Comparison of ENCODE assay signal across 1 cellular context in the genomic region with DNA sequence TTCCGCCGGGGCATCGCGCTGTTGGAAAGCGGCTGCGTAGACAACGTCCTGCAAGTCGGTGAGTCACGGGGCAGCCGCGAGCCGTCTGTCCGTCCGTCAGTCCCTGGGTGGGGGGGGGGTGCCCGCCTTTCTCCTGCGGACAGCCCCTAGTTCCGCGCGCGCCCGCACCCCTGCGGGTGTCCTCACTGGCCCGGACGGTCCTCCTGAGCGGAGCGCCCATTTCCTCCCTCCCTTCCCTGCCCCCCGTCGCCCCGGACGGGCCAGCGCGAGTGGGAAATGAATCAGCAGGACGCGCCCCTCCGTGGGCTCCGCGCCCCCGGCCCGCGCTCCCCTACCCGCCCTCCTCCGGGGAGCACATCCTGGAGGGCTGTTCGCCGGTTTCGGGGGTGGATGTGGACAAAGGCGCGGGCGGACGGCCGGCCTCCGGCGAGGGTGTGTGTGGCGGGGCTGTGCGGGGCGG.
TF ChIP-seq lines count a peak whose summit lies in the region.

No MANE protein-coding gene starts in this region.

TF ChIP-seq in IMR-90, 13 proteins besides CTCF, POLR2A, EP300 and RAD21 (continued from another document):
- TF ChIP-seq, protein P1, sequence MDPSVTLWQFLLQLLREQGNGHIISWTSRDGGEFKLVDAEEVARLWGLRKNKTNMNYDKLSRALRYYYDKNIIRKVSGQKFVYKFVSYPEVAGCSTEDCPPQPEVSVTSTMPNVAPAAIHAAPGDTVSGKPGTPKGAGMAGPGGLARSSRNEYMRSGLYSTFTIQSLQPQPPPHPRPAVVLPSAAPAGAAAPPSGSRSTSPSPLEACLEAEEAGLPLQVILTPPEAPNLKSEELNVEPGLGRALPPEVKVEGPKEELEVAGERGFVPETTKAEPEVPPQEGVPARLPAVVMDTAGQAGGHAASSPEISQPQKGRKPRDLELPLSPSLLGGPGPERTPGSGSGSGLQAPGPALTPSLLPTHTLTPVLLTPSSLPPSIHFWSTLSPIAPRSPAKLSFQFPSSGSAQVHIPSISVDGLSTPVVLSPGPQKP (IDR thresholded peaks at IDR 0.05; ENCODE audit: borderline replicate concordance, low read depth, low read length) = no peak
- no peak for TF ChIP-seq CHD1 (IDR thresholded peaks at IDR 0.05; ENCODE audit: low read depth, low read length)
- TF ChIP-seq FOS (IDR thresholded peaks at IDR 0.05; ENCODE audit: low read depth, low read length) = no peak
- TF ChIP-seq BHLHE40 (IDR thresholded peaks at IDR 0.05; ENCODE audit: low read depth, low read length) = no peak
- no peak for TF ChIP-seq MAFK (IDR thresholded peaks at IDR 0.05; ENCODE audit: low read depth, low read length)
- TF ChIP-seq MAZ (IDR thresholded peaks at IDR 0.05; ENCODE audit: borderline replicate concordance, low read depth, low read length) = no peak; the same call in 1 of the 2 replicates
- no peak for TF ChIP-seq USF2 (IDR thresholded peaks at IDR 0.05; ENCODE audit: low read depth, low read length)
- TF ChIP-seq NFE2L2 (IDR thresholded peaks at IDR 0.05; ENCODE audit: low read depth, low read length) = no peak
- TF ChIP-seq RFX5 (IDR thresholded peaks at IDR 0.05; ENCODE audit: low read depth, low read length) = no peak
- no peak for TF ChIP-seq CEBPB (IDR thresholded peaks at IDR 0.05; ENCODE audit: low read depth, low read length)
